2 cellular contexts compared by ENCODE assay signal in genomic region chr2:176088937-176089842, GRCh38.
TF ChIP-seq lines count a peak whose summit lies in the region.

No MANE protein-coding gene starts in this region.

TF ChIP-seq in A549, 52 proteins besides CTCF, POLR2A, EP300 and RAD21:
- TF ChIP-seq GATA3 (IDR thresholded peaks at IDR 0.05; ENCODE audit: borderline replicate concordance) (no peak), ZNF302 (CRISPR knock-in tag; IDR thresholded peaks at IDR 0.05) (no peak), NPAS2 (CRISPR knock-in tag; IDR thresholded peaks at IDR 0.05; ENCODE audit: borderline replicate concordance) (no peak), FOSL2 (IDR thresholded peaks at IDR 0.05) (no peak), FOSL2 (CRISPR knock-in tag; IDR thresholded peaks at IDR 0.05) (no peak), ZC3H11A (IDR thresholded peaks at IDR 0.05) (no peak), HOXA7 (CRISPR knock-in tag; IDR thresholded peaks at IDR 0.05) (no peak), RNF2 (IDR thresholded peaks at IDR 0.05; ENCODE audit: borderline replicate concordance, low read depth) (peak; percentile 96), EHF (CRISPR knock-in tag; IDR thresholded peaks at IDR 0.05) (no peak), CBX8 (IDR thresholded peaks at IDR 0.05) (peak; percentile 96), FOXS1 (CRISPR knock-in tag; IDR thresholded peaks at IDR 0.05) (no peak)

TF ChIP-seq in H1, 55 proteins besides CTCF, POLR2A, EP300 and RAD21:
- peak; percentile 27; the same call in 1 of the 2 replicates for TF ChIP-seq SUZ12 (IDR thresholded peaks at IDR 0.05; ENCODE audit: low read length)
- TF ChIP-seq CBX8 (IDR thresholded peaks at IDR 0.05; ENCODE audit: borderline replicate concordance, low read depth, low read length): peak; percentile 73; the same call in 1 of the 2 replicates
- no peak for TF ChIP-seq CTBP2 (IDR thresholded peaks at IDR 0.05; ENCODE audit: borderline replicate concordance, insufficient read depth, insufficient read length, low read length)
- TF ChIP-seq EZH2 (IDR thresholded peaks at IDR 0.05; ENCODE audit: low read depth, low read length, severe bottlenecking): peak; percentile 51
TF ChIP-seq in H1: peak in this region for 3.
